Comparison of ENCODE assay signal across 9 cellular contexts in genomic region chr11:45333506-45333971, GRCh38. TPM values are rescaled to one million over a fixed set of nuclear protein-coding genes. Genes with fewer than 3 reads are reported as not detected.
DNase-seq lines count a peak whose midpoint lies in the region; ATAC-seq, FAIRE-seq and TF ChIP-seq lines count a peak whose summit lies in the region.
"Had no signal": no experiment of that assay in that cellular context is flagged by ENCODE, and none has a peak within 500 bp of the region (broad histone marks: within the 10 kb centered on the region; RNA-seq: fewer than 3 reads in every experiment).

No MANE protein-coding gene starts in this region.

- peaks cover 57% of the 10 kb centered on the region for H3K27me3 ChIP-seq in adipocyte (replicated peaks; ENCODE audit: control insufficient read depth, insufficient read depth, low read length)

- H3K9ac ChIP-seq in adipocyte (ENCODE audit: low read length) = no peak overlapping the region

- ATAC-seq in HG03135 (IDR thresholded peaks at IDR 0.05; ENCODE audit: unreplicated experiment) = no peak
- no peak for ATAC-seq in GM18519 (IDR thresholded peaks at IDR 0.05; ENCODE audit: low FRiP score, unreplicated experiment)
- ATAC-seq: Panc1 had no signal

- H3K36me3 ChIP-seq in adipocyte (ENCODE audit: control insufficient read depth, insufficient read depth, low read length, severe bottlenecking) = no peaks in the 10 kb centered on the region

- H3K9me3 ChIP-seq in adipocyte (ENCODE audit: control insufficient read depth, low read length) = peaks cover 3% of the 10 kb centered on the region

- peaks cover 5% of the 10 kb centered on the region for H3K4me1 ChIP-seq in adipocyte (ENCODE audit: control insufficient read depth, insufficient read depth, low read length)

- no peak for TF ChIP-seq POLR2A in GM12891 (IDR thresholded peaks at IDR 0.05; ENCODE audit: low read depth, low read length)

- FAIRE-seq in GM12891 (lab: Jason Lieb, UNC) = no peak

- DNase-seq in stimulated activated CD4-positive, alpha-beta T cell treated with anti-CD3 and anti-CD28 coated beads, Interleukin-15, amount 100 ng/mL, for 24 hours = peak; percentile 32
- no peak for DNase-seq in stimulated activated CD4-positive, alpha-beta T cell treated with anti-CD3 and anti-CD28 coated beads, Interleukin-4, amount 100 ng/mL, for 24 hours
- DNase-seq in adipocyte (ENCODE audit: low read depth) (peak; percentile 22), iris pigment epithelial cell (ENCODE audit: low read depth) (peak; percentile 84), GM12891 (ENCODE audit: insufficient read length, low spot score) (no peak)
- no peak for DNase-seq in activated CD4-positive, CD25-positive, alpha-beta regulatory T cell (lab: John Stamatoyannopoulos, UW)

- H3K4me3 ChIP-seq in adipocyte (ENCODE audit: low read length) = no peak overlapping the region

TF ChIP-seq in GM12891, 5 proteins besides CTCF, POLR2A, EP300 and RAD21:
- TF ChIP-seq POLR2AphosphoS5 (IDR thresholded peaks at IDR 0.05; ENCODE audit: low read depth, low read length) = no peak
- TF ChIP-seq PAX5 (IDR thresholded peaks at IDR 0.05; ENCODE audit: insufficient read depth, low read length, severe bottlenecking) = no peak
- no peak for TF ChIP-seq TAF1 (IDR thresholded peaks at IDR 0.05; ENCODE audit: low read depth, low read length)
- no peak for TF ChIP-seq SPI1 (IDR thresholded peaks at IDR 0.05; ENCODE audit: low read depth, low read length)
- TF ChIP-seq POU2F2 (IDR thresholded peaks at IDR 0.05; ENCODE audit: low read depth, low read length) = no peak
TF ChIP-seq in GM12891: peak in this region for 0.

RNA-seq across cellular contexts. Expression of gene SYT13, which starts 47.4 kb away (rescaled TPM):
- not detected for polyA plus RNA-seq in GM12891 (2012; ENCODE audit: low read depth, missing spikeins)

Comparison
In these comparisons a context has a peak if more than half of its experiments do, and no peak if none do; other contexts are left out.
1. DNase-seq: peak in stimulated activated CD4-positive, alpha-beta T cell treated with anti-CD3 and anti-CD28 coated beads, Interleukin-15, amount 100 ng/mL, for 24 hours (single experiment), adipocyte (single experiment) and iris pigment epithelial cell (single experiment); none in stimulated activated CD4-positive, alpha-beta T cell treated with anti-CD3 and anti-CD28 coated beads, Interleukin-4, amount 100 ng/mL, for 24 hours (single experiment), activated CD4-positive, CD25-positive, alpha-beta regulatory T cell (0 of 4) and GM12891 (single experiment).